Comparison of ENCODE assay signal across 15 cellular contexts in the genomic region with DNA sequence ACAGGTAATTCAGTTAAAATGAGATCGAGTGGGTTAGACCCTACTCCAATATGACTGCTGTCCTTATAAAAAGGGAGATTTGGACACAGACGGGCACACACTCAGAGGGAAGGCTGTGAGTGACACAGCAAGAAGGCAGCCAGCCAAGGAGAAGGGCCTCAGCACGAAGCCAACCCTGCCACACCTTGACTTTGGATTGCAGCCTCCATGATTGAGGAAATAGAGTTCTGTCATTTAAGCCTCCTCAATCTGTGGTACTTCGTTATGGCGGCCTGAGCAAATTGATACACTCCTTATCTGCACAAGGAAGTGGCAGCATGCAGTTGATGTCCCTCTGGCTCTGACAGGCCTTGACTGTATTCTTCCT. TPM values are rescaled to one million over a fixed set of nuclear protein-coding genes. Genes with fewer than 3 reads are reported as not detected.
"Had no signal": no experiment of that assay in that cellular context is flagged by ENCODE, and none has a peak within 500 bp of the region (broad histone marks: within the 10 kb centered on the region; RNA-seq: fewer than 3 reads in every experiment).

No MANE protein-coding gene starts in this region.

- H3K4me3 ChIP-seq: dorsolateral prefrontal cortex, esophagus squamous epithelium, heart right ventricle, ovary, testis had no signal

- H3K27me3 ChIP-seq: brain microvascular endothelial cell, esophagus squamous epithelium, ovary, testis had no signal

- H3K4me1 ChIP-seq: esophagus squamous epithelium, testis had no signal

- H3K9me3 ChIP-seq: ovary, testis had no signal

- DNase-seq: activated CD4-positive, alpha-beta T cell treated with anti-CD3 and anti-CD28 coated beads for 48 hours; activated CD8-positive, alpha-beta T cell treated with anti-CD3 and anti-CD28 coated beads, Interleukin-2, amount 10 ng/mL, durations not matched to agents 7 days and 5 days; amniotic stem cell; brain microvascular endothelial cell; dorsolateral prefrontal cortex; esophagus squamous epithelium; foreskin fibroblast; heart right ventricle; mesenchymal stem cell; ovary; stimulated activated CD4-positive, alpha-beta T cell treated with anti-CD3 and anti-CD28 coated beads, Interleukin-4, amount 100 ng/mL, for 1 hour; stimulated activated CD8-positive, alpha-beta memory T cell treated with anti-CD3 and anti-CD28 coated beads, Interleukin-4, amount 100 ng/mL, for 48 hours; stimulated activated naive CD8-positive, alpha-beta T cell treated with anti-CD3 and anti-CD28 coated beads, Interleukin-15, amount 100 ng/mL, for 72 hours; testis had no signal

- H3K36me3 ChIP-seq: brain microvascular endothelial cell, esophagus squamous epithelium, heart right ventricle, ovary had no signal

- H3K27ac ChIP-seq: brain microvascular endothelial cell, dorsolateral prefrontal cortex, esophagus squamous epithelium, heart right ventricle, ovary, testis had no signal

- ATAC-seq: activated CD8-positive, alpha-beta T cell treated with anti-CD3 and anti-CD28 coated beads, Interleukin-2, amount 10 ng/mL, durations not matched to agents 7 days and 5 days; left lobe of liver; stimulated activated naive CD8-positive, alpha-beta T cell treated with anti-CD3 and anti-CD28 coated beads, Interleukin-15, amount 100 ng/mL, for 72 hours had no signal

RNA-seq across cellular contexts. Expression of gene SH2D4B, which starts 43.8 kb away (rescaled TPM):
- total RNA-seq: heart right ventricle, left lobe of liver had no signal
